9 cellular contexts compared by ENCODE assay signal in the genomic region with DNA sequence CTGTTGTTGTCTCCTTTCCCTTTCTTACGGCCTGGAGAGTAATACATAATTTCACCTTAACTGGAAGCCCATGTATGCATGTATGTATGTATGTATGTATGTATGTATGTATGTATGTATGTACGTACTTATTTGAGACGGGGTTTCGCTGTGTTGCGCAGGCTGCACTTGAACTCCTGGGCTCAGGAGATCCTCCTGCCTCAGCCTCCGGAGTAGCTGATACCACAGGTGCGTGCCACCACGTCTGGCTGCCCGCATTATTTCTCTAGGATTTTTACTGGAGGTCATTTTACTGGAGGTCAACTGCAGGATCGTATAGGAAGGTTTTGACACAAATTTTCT. TPM values are rescaled to one million over a fixed set of nuclear protein-coding genes. Genes with fewer than 3 reads are reported as not detected.
DNase-seq lines count a peak whose midpoint lies in the region; ATAC-seq and TF ChIP-seq lines count a peak whose summit lies in the region.
"Had no signal": no experiment of that assay in that cellular context is flagged by ENCODE, and none has a peak within 500 bp of the region (broad histone marks: within the 10 kb centered on the region; RNA-seq: fewer than 3 reads in every experiment).

No MANE protein-coding gene starts in this region.

- H3K27ac Mint-ChIP-seq in Calu3 (ENCODE audit: unreplicated experiment) = no peak overlapping the region
- H3K27ac Mint-ChIP-seq: memory B cell had no signal

- H3K36me3 Mint-ChIP-seq in Calu3 (ENCODE audit: insufficient read depth, unreplicated experiment) = peaks cover 18% of the 10 kb centered on the region

- intact Hi-C loops in Calu3 (cut with micrococcal nuclease; ENCODE audit: unreplicated experiment) = loop anchor here (5.0 kb wide), 1 partner anchor 111 kb away; no protein-coding TSS in a partner anchor

- DNase-seq in GM12864 (ENCODE audit: low read depth) (no peak), MG63 (no peak), fibroblast of lung (ENCODE audit: low read depth in 2 of 2) (peak in 1 of 2 donors; percentile 1), skeletal muscle cell (ENCODE audit: low read depth) (no peak), Calu3 (no peak), NCI-H526 (lab: John Stamatoyannopoulos, UW) (no peak), NCI-H345 treated with DMSO at 0.1 percent for 48 hours (lab: John Stamatoyannopoulos, UW; ENCODE audit: unreplicated experiment) (no peak)

- no peak for TF ChIP-seq CTCF in GM12864 (IDR thresholded peaks at IDR 0.05; ENCODE audit: low read depth, low read length, missing control alignments)
- TF ChIP-seq CTCF in fibroblast of lung (conservative IDR thresholded peaks at IDR 0.05 in 1 of 2, IDR thresholded peaks at IDR 0.05 in 1 of 2; ENCODE audit: low read depth in 1 of 2, low read length in 2 of 2) = no peak
- TF ChIP-seq CTCF in Calu3 (IDR thresholded peaks at IDR 0.05; ENCODE audit: unreplicated experiment) = no peak

- peak overlapping the region; percentile 42 for H2AFZ ChIP-seq in fibroblast of lung (ENCODE audit: low read length)

- CTCF ChIA-PET in Calu3 (lab: Charles Lee) = interaction anchor here (0.6 to 1.3 kb wide), 5 partner anchors 14 to 110 kb away, joined by 3 to 6 read pairs (median 3); no protein-coding TSS in a partner anchor

- H3K4me1 ChIP-seq in fibroblast of lung (ENCODE audit: control insufficient read depth, extremely low read depth, insufficient read depth, low read length) = peaks cover 2% of the 10 kb centered on the region

- no peak overlapping the region for H3K27ac ChIP-seq in fibroblast of lung (ENCODE audit: insufficient read depth, low read length)

- H3K9me3 ChIP-seq in MG63 (peaks cover 3% of the 10 kb centered on the region; the same call in 1 of the 2 replicates), fibroblast of lung (ENCODE audit: control insufficient read depth, insufficient read depth, low read depth, low read length) (no peaks in the 10 kb centered on the region)

- peaks cover 4% of the 10 kb centered on the region for H3K79me2 ChIP-seq in fibroblast of lung (ENCODE audit: control insufficient read depth, insufficient read depth, low read length)

- no peak overlapping the region for H3K9ac ChIP-seq in fibroblast of lung (ENCODE audit: insufficient read depth, low read length)

- H3K27me3 ChIP-seq in MG63 = peaks cover 13% of the 10 kb centered on the region
- H3K27me3 ChIP-seq in fibroblast of lung (ENCODE audit: control insufficient read depth, insufficient read depth, low read length) = no peaks in the 10 kb centered on the region

- peak overlapping the region; percentile 60 for H3K4me2 ChIP-seq in fibroblast of lung (ENCODE audit: extremely low read depth, insufficient read depth, low read length)

- no peaks in the 10 kb centered on the region for H4K20me1 ChIP-seq in fibroblast of lung (ENCODE audit: control insufficient read depth, extremely low read depth, insufficient read depth, low read length)

- ATAC-seq in HG03159 (IDR thresholded peaks at IDR 0.05; ENCODE audit: unreplicated experiment) = no peak

- peak overlapping the region; percentile 8; the same call in 1 of the 2 replicates for H3K4me3 ChIP-seq in GM12864 (ENCODE audit: low read depth, low read length)
- peak overlapping the region; percentile 22 for H3K4me3 ChIP-seq in MG63
- peak overlapping the region in 1 of 4 experiments; percentile 16 for H3K4me3 ChIP-seq in fibroblast of lung (replicated peaks in 1 of 4; ENCODE audit: control extremely low read depth in 1 of 4, insufficient read depth in 1 of 4, low read depth in 3 of 4, low read length in 4 of 4)
- H3K4me3 ChIP-seq in skeletal muscle cell (ENCODE audit: low read depth, low read length) = peak overlapping the region; percentile 3

- H3K4me1 Mint-ChIP-seq in Calu3 (ENCODE audit: low read depth, unreplicated experiment) = no peaks in the 10 kb centered on the region

- peaks cover 33% of the 10 kb centered on the region for H3K27me3 Mint-ChIP-seq in Calu3 (ENCODE audit: unreplicated experiment)

- H3K36me3 ChIP-seq in MG63 = peaks cover 8% of the 10 kb centered on the region
- peaks cover 6% of the 10 kb centered on the region for H3K36me3 ChIP-seq in fibroblast of lung (ENCODE audit: control insufficient read depth, insufficient read depth, low read length)

- no TSS peak for BruUV-seq in Calu3 (replicated peaks; lab: Mats Ljungman, UMichigan)

- H3K4me3 Mint-ChIP-seq in Calu3 (ENCODE audit: low read depth, unreplicated experiment) = no peak overlapping the region
- H3K4me3 Mint-ChIP-seq: memory B cell had no signal

- no peaks in the 10 kb centered on the region for H3K9me3 Mint-ChIP-seq in Calu3 (ENCODE audit: low read depth, unreplicated experiment)
- H3K9me3 Mint-ChIP-seq: memory B cell had no signal

RNA-seq across cellular contexts. Expression of gene OS9, which starts 0.6 kb away (rescaled TPM):
- total RNA-seq in MG63 (2014; rRNA removed; shearing (Covaris generic); ENCODE audit: low replicate concordance) = 139 and 347 TPM in 2 replicates
- 170 and 260 TPM in 2 replicates for total RNA-seq in fibroblast of lung
- 274 and 316 TPM in 2 replicates for polyA plus RNA-seq in fibroblast of lung
- 180 and 242 TPM in 2 replicates for polyA plus RNA-seq in fibroblast of lung (2012)
- polyA minus RNA-seq in fibroblast of lung (ENCODE audit: low replicate concordance) = 99.8 and 277 TPM in 2 replicates
- 221 and 258 TPM in 2 replicates for total RNA-seq in Calu3 (2022)

RNA-seq across cellular contexts. Expression of gene AGAP2, which starts 45.3 kb away (rescaled TPM):
- not detected in 2 replicates for total RNA-seq in MG63 (2014; rRNA removed; shearing (Covaris generic); ENCODE audit: low replicate concordance)
- total RNA-seq in fibroblast of lung = under 0.01 and 0.17 TPM in 2 replicates
- polyA plus RNA-seq in fibroblast of lung = 0.02 and 0.05 TPM in 2 replicates
- 0.08 and 0.20 TPM in 2 replicates for polyA plus RNA-seq in fibroblast of lung (2012)
- polyA minus RNA-seq in fibroblast of lung (ENCODE audit: low replicate concordance) = 0.35 TPM in 1 of 2 replicates, not detected in the other
- 0.57 and 0.59 TPM in 2 replicates for total RNA-seq in Calu3 (2022)

RNA-seq across cellular contexts. Expression of gene TSPAN31, which starts 51.6 kb away (rescaled TPM):
- 21.2 and 24.3 TPM in 2 replicates for total RNA-seq in MG63 (2014; rRNA removed; shearing (Covaris generic); ENCODE audit: low replicate concordance)
- total RNA-seq in fibroblast of lung (55.7 and 99.6 TPM in 2 replicates), Calu3 (2022) (40.2 and 46.7 TPM in 2 replicates)
- polyA plus RNA-seq in fibroblast of lung = 42.8 and 53.6 TPM in 2 replicates
- polyA plus RNA-seq in fibroblast of lung (2012) = 31.3 and 34.5 TPM in 2 replicates
- polyA minus RNA-seq in fibroblast of lung (ENCODE audit: low replicate concordance) = 34.6 and 77.4 TPM in 2 replicates

RNA-seq across cellular contexts. Expression of gene CDK4, which starts 58.8 kb away (rescaled TPM):
- total RNA-seq in MG63 (2014; rRNA removed; shearing (Covaris generic); ENCODE audit: low replicate concordance) = 457 and 516 TPM in 2 replicates
- total RNA-seq in fibroblast of lung (183 and 257 TPM in 2 replicates), Calu3 (2022) (188 and 199 TPM in 2 replicates)
- 233 and 324 TPM in 2 replicates for polyA plus RNA-seq in fibroblast of lung
- 130 and 187 TPM in 2 replicates for polyA plus RNA-seq in fibroblast of lung (2012)
- polyA minus RNA-seq in fibroblast of lung (ENCODE audit: low replicate concordance) = 210 and 282 TPM in 2 replicates
